ENCODE assay signal across 1 cellular context in genomic region chr10:104650072-104650471, GRCh38.
TF ChIP-seq lines count a peak whose summit lies in the region.

No MANE protein-coding gene starts in this region.

TF ChIP-seq in GM12878, 131 proteins besides CTCF, POLR2A, EP300 and RAD21 (continued from another document):
- TF ChIP-seq E2F4 (IDR thresholded peaks at IDR 0.05; ENCODE audit: low read depth, low read length) (no peak), LARP7 (IDR thresholded peaks at IDR 0.05) (no peak), POLR2AphosphoS5 (IDR thresholded peaks at IDR 0.05; ENCODE audit: low read length) (no peak), USF1 (IDR thresholded peaks at IDR 0.05; ENCODE audit: borderline replicate concordance, extremely low read length, insufficient read depth, low read depth, low read length) (no peak)
- TF ChIP-seq, protein P1, sequence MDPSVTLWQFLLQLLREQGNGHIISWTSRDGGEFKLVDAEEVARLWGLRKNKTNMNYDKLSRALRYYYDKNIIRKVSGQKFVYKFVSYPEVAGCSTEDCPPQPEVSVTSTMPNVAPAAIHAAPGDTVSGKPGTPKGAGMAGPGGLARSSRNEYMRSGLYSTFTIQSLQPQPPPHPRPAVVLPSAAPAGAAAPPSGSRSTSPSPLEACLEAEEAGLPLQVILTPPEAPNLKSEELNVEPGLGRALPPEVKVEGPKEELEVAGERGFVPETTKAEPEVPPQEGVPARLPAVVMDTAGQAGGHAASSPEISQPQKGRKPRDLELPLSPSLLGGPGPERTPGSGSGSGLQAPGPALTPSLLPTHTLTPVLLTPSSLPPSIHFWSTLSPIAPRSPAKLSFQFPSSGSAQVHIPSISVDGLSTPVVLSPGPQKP (IDR thresholded peaks at IDR 0.05; ENCODE audit: low read depth, low read length): no peak
- TF ChIP-seq, protein P2, sequence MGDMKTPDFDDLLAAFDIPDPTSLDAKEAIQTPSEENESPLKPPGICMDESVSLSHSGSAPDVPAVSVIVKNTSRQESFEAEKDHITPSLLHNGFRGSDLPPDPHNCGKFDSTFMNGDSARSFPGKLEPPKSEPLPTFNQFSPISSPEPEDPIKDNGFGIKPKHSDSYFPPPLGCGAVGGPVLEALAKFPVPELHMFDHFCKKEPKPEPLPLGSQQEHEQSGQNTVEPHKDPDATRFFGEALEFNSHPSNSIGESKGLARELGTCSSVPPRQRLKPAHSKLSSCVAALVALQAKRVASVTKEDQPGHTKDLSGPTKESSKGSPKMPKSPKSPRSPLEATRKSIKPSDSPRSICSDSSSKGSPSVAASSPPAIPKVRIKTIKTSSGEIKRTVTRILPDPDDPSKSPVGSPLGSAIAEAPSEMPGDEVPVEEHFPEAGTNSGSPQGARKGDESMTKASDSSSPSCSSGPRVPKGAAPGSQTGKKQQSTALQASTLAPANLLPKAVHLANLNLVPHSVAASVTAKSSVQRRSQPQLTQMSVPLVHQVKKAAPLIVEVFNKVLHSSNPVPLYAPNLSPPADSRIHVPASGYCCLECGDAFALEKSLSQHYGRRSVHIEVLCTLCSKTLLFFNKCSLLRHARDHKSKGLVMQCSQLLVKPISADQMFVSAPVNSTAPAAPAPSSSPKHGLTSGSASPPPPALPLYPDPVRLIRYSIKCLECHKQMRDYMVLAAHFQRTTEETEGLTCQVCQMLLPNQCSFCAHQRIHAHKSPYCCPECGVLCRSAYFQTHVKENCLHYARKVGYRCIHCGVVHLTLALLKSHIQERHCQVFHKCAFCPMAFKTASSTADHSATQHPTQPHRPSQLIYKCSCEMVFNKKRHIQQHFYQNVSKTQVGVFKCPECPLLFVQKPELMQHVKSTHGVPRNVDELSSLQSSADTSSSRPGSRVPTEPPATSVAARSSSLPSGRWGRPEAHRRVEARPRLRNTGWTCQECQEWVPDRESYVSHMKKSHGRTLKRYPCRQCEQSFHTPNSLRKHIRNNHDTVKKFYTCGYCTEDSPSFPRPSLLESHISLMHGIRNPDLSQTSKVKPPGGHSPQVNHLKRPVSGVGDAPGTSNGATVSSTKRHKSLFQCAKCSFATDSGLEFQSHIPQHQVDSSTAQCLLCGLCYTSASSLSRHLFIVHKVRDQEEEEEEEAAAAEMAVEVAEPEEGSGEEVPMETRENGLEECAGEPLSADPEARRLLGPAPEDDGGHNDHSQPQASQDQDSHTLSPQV (IDR thresholded peaks at IDR 0.05): no peak
TF ChIP-seq in GM12878: peak in this region for 0.
